ENCODE assay signal across 18 cellular contexts in genomic region chr4:82084747-82085146, GRCh38.
DNase-seq lines count a peak whose midpoint lies in the region; ATAC-seq, FAIRE-seq and TF ChIP-seq lines count a peak whose summit lies in the region.
"Had no signal": no experiment of that assay in that cellular context is flagged by ENCODE, and none has a peak within 500 bp of the region (broad histone marks: within the 10 kb centered on the region; RNA-seq: fewer than 3 reads in every experiment).

No MANE protein-coding gene starts in this region.

- WGBS in K562 (ENCODE audit: insufficient coverage, low coverage, missing lambda C conversion rate), result 0% methylated on average over 1 of the region's 1 CpG
- 13 to 41% methylated on average over 1 of the region's 1 CpG for WGBS in pancreas, 2 donors
- 68 to 93% (median 84%) methylated on average over 1 of the region's 1 CpG for WGBS in adrenal gland, 4 donors

- no peaks in the 10 kb centered on the region for H3K79me2 ChIP-seq in K562 (ENCODE audit: control insufficient read depth, insufficient read depth, low read length)

- ATAC-seq in left cardiac atrium, result no peak
- no peak for ATAC-seq in Right ventricle myocardium inferior
- ATAC-seq in K562, result no peak
- peak; percentile 93 to 100 (median 95) for ATAC-seq in pancreas
- ATAC-seq in HG02642 (IDR thresholded peaks at IDR 0.05; ENCODE audit: poor library complexity, unreplicated experiment), result no peak
- ATAC-seq in GM19328 (IDR thresholded peaks at IDR 0.05; ENCODE audit: unreplicated experiment), result no peak

- H2AFZ ChIP-seq in K562 (ENCODE audit: low read depth, low read length), result no peak overlapping the region
- H2AFZ ChIP-seq: GM23248 had no signal

- H3K27me3 ChIP-seq in K562 (ENCODE audit: control insufficient read depth in 2 of 2, insufficient read depth in 2 of 2, low read length in 2 of 2) (0 out of 5 replicates have a peak, but pooled peaks cover 0 to 2% of the 10 kb centered on the region in 2 experiments), pancreas (no peaks in the 10 kb centered on the region), adrenal gland (no peaks in the 10 kb centered on the region)
- H3K27me3 ChIP-seq: BLaER1 had no signal

- no peak for TF ChIP-seq CTCF in K562 (IDR thresholded peaks at IDR 0.05 in 2 of 3, conservative IDR thresholded peaks at IDR 0.05 in 1 of 3; ENCODE audit: insufficient read depth in 2 of 3, low read depth in 1 of 3, low read length in 3 of 3)
- no peak for TF ChIP-seq CTCF in pancreas (IDR thresholded peaks at IDR 0.05)
- TF ChIP-seq CTCF in adrenal gland (IDR thresholded peaks at IDR 0.05), result no peak

- peak; percentile 61 for DNase-seq in left cardiac atrium
- no peak for DNase-seq in Right ventricle myocardium inferior (ENCODE audit: missing footprints)
- DNase-seq in K562 (ENCODE audit: extremely low read depth in 1 of 4, low spot score in 3 of 4), result no peak
- peak in 4 of 6 donors; percentile 43 to 81 (median 62) for DNase-seq in pancreas
- no peak for DNase-seq in adrenal gland
- DNase-seq: 8988T; CD4-positive, alpha-beta memory T cell; DMS153; DMS79; GDM1; GM23248; HCEC 1CT; IMR-90 had no signal

- intact Hi-C loops in left cardiac atrium (cut with DNase I), result no loop called here
- intact Hi-C loops in Right ventricle myocardium inferior (cut with DNase I), result no loop called here
- intact Hi-C loops in K562 (cut with micrococcal nuclease), result no loop called here
- intact Hi-C loops in pancreas (cut with DNase I), result no loop called here
- intact Hi-C loops in adrenal gland (cut with DNase I), result no loop called here

- no peaks in the 10 kb centered on the region for H3K36me3 ChIP-seq in K562 (ENCODE audit: control insufficient read depth, insufficient read depth, low read length)
- H3K36me3 ChIP-seq in pancreas, result no peaks in the 10 kb centered on the region
- no peaks in the 10 kb centered on the region for H3K36me3 ChIP-seq in adrenal gland (replicated peaks in 1 of 2)
- H3K36me3 ChIP-seq: BLaER1 had no signal

- H4K20me1 ChIP-seq in K562 (replicated peaks; ENCODE audit: control insufficient read depth, insufficient read depth, low read length), result no peaks in the 10 kb centered on the region
- H4K20me1 ChIP-seq: BLaER1 had no signal

- H3K4me1 ChIP-seq in K562 (replicated peaks in 1 of 2; ENCODE audit: control insufficient read depth in 2 of 2, insufficient read depth in 2 of 2, low read length in 2 of 2), result no peaks in the 10 kb centered on the region
- no peaks in the 10 kb centered on the region for H3K4me1 ChIP-seq in pancreas
- no peaks in the 10 kb centered on the region for H3K4me1 ChIP-seq in adrenal gland (replicated peaks in 1 of 2)
- H3K4me1 ChIP-seq: BLaER1 had no signal

- TF ChIP-seq POLR2A in K562 (conservative IDR thresholded peaks at IDR 0.05) (no peak), adrenal gland (IDR thresholded peaks at IDR 0.05) (no peak)

- POLR2A ChIA-PET in K562 (lab: Yijun Ruan, JAX), result no interaction called here

- no TSS peak for BruUV-seq in K562 (replicated peaks; lab: Mats Ljungman, UMichigan)

- TF ChIP-seq RAD21 in K562 (CRISPR knock-in tag; conservative IDR thresholded peaks at IDR 0.05 in 1 of 2, IDR thresholded peaks at IDR 0.05 in 1 of 2), result no peak

- H3K4me3 ChIP-seq in K562 (no peak overlapping the region), pancreas (no peak overlapping the region), adrenal gland (peak overlapping the region in 1 of 4 donors; percentile 8)
- H3K4me3 ChIP-seq: BLaER1, GM23248 had no signal

- H3K4me2 ChIP-seq in K562 (ENCODE audit: insufficient read depth, low read length), result no peak overlapping the region
- H3K4me2 ChIP-seq: BLaER1 had no signal

- H3K9ac ChIP-seq in K562 (ENCODE audit: insufficient read depth in 1 of 2, low read depth in 2 of 2, low read length in 2 of 2), result no peak overlapping the region
- H3K9ac ChIP-seq: BLaER1, GM23248 had no signal

- no peaks in the 10 kb centered on the region for H3K9me1 ChIP-seq in K562 (ENCODE audit: control insufficient read depth, insufficient read depth, low read length)

- H3K27ac ChIP-seq in K562 (ENCODE audit: extremely low read depth, low read depth, low read length), result no peak overlapping the region
- no peak overlapping the region for H3K27ac ChIP-seq in pancreas
- no peak overlapping the region for H3K27ac ChIP-seq in adrenal gland
- H3K27ac ChIP-seq: BLaER1, GM23248 had no signal

- CTCF ChIA-PET in K562 (lab: Yijun Ruan, JAX; ENCODE audit: low intra/inter-chr PET ratio), result no interaction called here

- H3K9me3 ChIP-seq in K562 (replicated peaks; ENCODE audit: control insufficient read depth, insufficient read depth, low read depth, low read length) (no peaks in the 10 kb centered on the region), pancreas (no peaks in the 10 kb centered on the region), adrenal gland (replicated peaks in 1 of 3) (no peaks in the 10 kb centered on the region)
- H3K9me3 ChIP-seq: BLaER1 had no signal

- TF ChIP-seq EP300 in K562 (IDR thresholded peaks at IDR 0.05; ENCODE audit: low read length), result no peak

- in situ Hi-C loops in K562 (cut with MboI), result no loop called here

- FAIRE-seq in K562 (lab: Jason Lieb, UNC) (no peak), pancreas (lab: Jason Lieb, UNC) (no peak)
- FAIRE-seq: H54, HTR-8/SVneo had no signal

TF ChIP-seq in K562, 482 proteins besides CTCF, POLR2A, EP300 and RAD21:
- no peak for TF ChIP-seq CBX2 (IDR thresholded peaks at IDR 0.05; ENCODE audit: insufficient read depth, low read length, poor library complexity, severe bottlenecking)
- TF ChIP-seq ZNF316 (IDR thresholded peaks at IDR 0.05), result 0 out of 2 replicates have a peak, but pooled peaks have one; percentile 23

Comparison
In these comparisons a context has a peak if more than half of its experiments do, and no peak if none do; other contexts are left out.
1. DNase-seq: peak in left cardiac atrium (single experiment) and pancreas (4 of 6); none in Right ventricle myocardium inferior (single experiment), K562 (0 of 4) and adrenal gland (0 of 7).
2. ATAC-seq: peak in pancreas (4 of 4); none in left cardiac atrium (0 of 2), Right ventricle myocardium inferior (single experiment), K562 (single experiment), HG02642 (single experiment) and GM19328 (single experiment).